In the genomic region with DNA sequence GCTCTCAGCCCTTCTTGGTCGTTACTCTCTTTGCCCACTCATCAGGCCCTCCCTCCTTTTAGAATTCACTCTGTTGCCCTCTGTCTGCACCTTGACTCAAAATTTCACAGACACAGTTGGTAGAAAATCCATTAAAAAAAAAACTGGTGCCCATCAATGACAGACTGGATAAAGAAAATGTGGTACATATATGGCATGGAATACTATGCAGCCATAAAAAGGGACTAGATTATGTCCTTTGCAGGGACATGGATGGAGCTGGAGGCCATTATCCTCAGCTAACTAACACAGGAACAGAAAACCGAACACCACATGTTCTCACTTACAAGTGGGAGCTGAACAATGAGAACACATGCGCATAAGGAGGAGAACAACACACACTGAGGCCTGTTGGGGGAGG, we compare ENCODE assay signal across 1 cellular context.
TF ChIP-seq lines count a peak whose summit lies in the region.

No MANE protein-coding gene starts in this region.

TF ChIP-seq in SK-N-SH, 30 proteins besides CTCF, POLR2A, EP300 and RAD21 (continued from another document):
- TF ChIP-seq, protein P1, sequence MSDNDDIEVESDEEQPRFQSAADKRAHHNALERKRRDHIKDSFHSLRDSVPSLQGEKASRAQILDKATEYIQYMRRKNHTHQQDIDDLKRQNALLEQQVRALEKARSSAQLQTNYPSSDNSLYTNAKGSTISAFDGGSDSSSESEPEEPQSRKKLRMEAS (IDR thresholded peaks at IDR 0.05; ENCODE audit: low read depth), result no peak
- TF ChIP-seq MEF2A (IDR thresholded peaks at IDR 0.05; ENCODE audit: borderline replicate concordance, low read depth) (no peak), JUND (IDR thresholded peaks at IDR 0.05) (no peak), TAF1 (IDR thresholded peaks at IDR 0.05; ENCODE audit: borderline replicate concordance, low read depth, low read length) (no peak)
- TF ChIP-seq, protein P2, sequence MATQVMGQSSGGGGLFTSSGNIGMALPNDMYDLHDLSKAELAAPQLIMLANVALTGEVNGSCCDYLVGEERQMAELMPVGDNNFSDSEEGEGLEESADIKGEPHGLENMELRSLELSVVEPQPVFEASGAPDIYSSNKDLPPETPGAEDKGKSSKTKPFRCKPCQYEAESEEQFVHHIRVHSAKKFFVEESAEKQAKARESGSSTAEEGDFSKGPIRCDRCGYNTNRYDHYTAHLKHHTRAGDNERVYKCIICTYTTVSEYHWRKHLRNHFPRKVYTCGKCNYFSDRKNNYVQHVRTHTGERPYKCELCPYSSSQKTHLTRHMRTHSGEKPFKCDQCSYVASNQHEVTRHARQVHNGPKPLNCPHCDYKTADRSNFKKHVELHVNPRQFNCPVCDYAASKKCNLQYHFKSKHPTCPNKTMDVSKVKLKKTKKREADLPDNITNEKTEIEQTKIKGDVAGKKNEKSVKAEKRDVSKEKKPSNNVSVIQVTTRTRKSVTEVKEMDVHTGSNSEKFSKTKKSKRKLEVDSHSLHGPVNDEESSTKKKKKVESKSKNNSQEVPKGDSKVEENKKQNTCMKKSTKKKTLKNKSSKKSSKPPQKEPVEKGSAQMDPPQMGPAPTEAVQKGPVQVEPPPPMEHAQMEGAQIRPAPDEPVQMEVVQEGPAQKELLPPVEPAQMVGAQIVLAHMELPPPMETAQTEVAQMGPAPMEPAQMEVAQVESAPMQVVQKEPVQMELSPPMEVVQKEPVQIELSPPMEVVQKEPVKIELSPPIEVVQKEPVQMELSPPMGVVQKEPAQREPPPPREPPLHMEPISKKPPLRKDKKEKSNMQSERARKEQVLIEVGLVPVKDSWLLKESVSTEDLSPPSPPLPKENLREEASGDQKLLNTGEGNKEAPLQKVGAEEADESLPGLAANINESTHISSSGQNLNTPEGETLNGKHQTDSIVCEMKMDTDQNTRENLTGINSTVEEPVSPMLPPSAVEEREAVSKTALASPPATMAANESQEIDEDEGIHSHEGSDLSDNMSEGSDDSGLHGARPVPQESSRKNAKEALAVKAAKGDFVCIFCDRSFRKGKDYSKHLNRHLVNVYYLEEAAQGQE (IDR thresholded peaks at IDR 0.05; ENCODE audit: low read depth, low read length), result no peak
